ENCODE assay signal across 18 cellular contexts in the genomic region with DNA sequence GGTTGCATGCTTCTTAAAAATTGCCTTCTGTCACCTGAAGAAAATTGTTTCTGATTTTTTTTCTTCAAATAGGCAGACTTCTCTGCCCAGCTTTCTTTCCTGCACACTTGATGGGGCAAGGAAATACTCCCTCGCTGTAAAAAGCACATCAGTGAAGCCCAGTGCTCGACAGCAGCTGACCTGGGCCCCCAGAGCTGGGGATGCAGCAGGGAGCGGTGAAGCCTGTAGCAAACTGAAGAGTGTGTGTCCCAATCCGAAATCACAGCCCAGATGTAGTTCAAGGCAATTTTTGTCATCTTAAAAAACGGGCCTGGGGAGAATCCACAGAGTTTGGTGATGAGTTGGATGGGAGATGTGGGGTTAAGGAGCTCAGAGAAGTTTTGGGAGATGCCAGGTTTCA. TPM values are rescaled to one million over a fixed set of nuclear protein-coding genes. Genes with fewer than 3 reads are reported as not detected.
"Had no signal": no experiment of that assay in that cellular context is flagged by ENCODE, and none has a peak within 500 bp of the region (broad histone marks: within the 10 kb centered on the region; RNA-seq: fewer than 3 reads in every experiment).

No MANE protein-coding gene starts in this region.

- H3K4me3 ChIP-seq: SJSA1, SK-N-MC had no signal

- H3K36me3 ChIP-seq: SJSA1 had no signal

- H3K4me1 ChIP-seq: SJSA1 had no signal

- DNase-seq: IMR-90, Karpas-422, KG1, MM.1S, NCI-H1092 treated with DMSO at 0.1 percent for 48 hours, NCI-H2029, NCI-H226, NCI-H446, NCI-H510A, NCI-H524 treated with DMSO at 0.1 percent for 48 hours, Right ventricle myocardium superior, RPMI8226, SIG-M5 had no signal

- H3K27ac ChIP-seq: SJSA1, SK-N-MC had no signal

RNA-seq across cellular contexts. Expression of a gene that starts 27.0 kb away (rescaled TPM):
- total RNA-seq: HepG2, HT1080, IMR-90, M059J, Right ventricle myocardium superior, SJSA1 had no signal
- polyA plus RNA-seq: IMR-90 had no signal

RNA-seq across cellular contexts. Expression of a gene that starts 41.7 kb away (rescaled TPM):
- total RNA-seq: IMR-90, SJSA1 had no signal
- polyA plus RNA-seq: IMR-90 had no signal
